ENCODE assay signal across 2 cellular contexts in the genomic region with DNA sequence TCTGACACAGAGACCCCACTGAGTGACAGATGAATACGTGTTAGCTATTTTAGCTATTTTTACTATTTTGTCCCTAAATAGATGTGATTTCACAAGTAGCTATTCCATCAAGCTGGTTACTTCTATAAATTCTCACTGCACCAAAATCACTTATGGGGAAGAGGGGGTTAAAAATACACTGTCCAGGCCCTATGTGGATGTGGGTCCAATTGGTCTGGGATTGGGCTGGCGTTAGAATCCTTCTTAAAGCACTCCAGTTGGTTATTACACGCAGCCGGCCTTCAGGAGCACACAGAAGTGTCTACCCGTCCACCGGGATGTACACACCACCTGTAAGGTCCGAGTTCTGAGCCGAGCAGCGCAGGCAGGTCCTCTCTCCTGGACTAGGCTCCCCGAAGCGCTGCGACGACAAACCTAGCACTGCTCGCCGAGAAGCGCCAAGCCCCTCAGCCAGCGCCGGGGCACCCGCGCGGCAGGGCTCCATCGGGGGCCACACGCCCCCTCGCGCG.
TF ChIP-seq lines count a peak whose summit lies in the region.

No MANE protein-coding gene starts in this region.

TF ChIP-seq in SK-N-SH, 30 proteins besides CTCF, POLR2A, EP300 and RAD21 (continued from another document):
- no peak for TF ChIP-seq POLR2AphosphoS5 (IDR thresholded peaks at IDR 0.05; ENCODE audit: low read depth, low read length)
TF ChIP-seq in SK-N-SH: peak in this region for 0.

TF ChIP-seq in SK-N-SH treated with all-trans-retinoic acid at 6 μM for 48 hours, 23 proteins besides CTCF, POLR2A, EP300 and RAD21 (continued from another document):
- TF ChIP-seq, protein P1, sequence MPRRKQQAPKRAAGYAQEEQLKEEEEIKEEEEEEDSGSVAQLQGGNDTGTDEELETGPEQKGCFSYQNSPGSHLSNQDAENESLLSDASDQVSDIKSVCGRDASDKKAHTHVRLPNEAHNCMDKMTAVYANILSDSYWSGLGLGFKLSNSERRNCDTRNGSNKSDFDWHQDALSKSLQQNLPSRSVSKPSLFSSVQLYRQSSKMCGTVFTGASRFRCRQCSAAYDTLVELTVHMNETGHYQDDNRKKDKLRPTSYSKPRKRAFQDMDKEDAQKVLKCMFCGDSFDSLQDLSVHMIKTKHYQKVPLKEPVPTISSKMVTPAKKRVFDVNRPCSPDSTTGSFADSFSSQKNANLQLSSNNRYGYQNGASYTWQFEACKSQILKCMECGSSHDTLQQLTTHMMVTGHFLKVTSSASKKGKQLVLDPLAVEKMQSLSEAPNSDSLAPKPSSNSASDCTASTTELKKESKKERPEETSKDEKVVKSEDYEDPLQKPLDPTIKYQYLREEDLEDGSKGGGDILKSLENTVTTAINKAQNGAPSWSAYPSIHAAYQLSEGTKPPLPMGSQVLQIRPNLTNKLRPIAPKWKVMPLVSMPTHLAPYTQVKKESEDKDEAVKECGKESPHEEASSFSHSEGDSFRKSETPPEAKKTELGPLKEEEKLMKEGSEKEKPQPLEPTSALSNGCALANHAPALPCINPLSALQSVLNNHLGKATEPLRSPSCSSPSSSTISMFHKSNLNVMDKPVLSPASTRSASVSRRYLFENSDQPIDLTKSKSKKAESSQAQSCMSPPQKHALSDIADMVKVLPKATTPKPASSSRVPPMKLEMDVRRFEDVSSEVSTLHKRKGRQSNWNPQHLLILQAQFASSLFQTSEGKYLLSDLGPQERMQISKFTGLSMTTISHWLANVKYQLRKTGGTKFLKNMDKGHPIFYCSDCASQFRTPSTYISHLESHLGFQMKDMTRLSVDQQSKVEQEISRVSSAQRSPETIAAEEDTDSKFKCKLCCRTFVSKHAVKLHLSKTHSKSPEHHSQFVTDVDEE (CRISPR knock-in tag; IDR thresholded peaks at IDR 0.05) = no peak
- TF ChIP-seq BACH2 (CRISPR knock-in tag; IDR thresholded peaks at IDR 0.05; ENCODE audit: borderline replicate concordance) = no peak
- no peak for TF ChIP-seq ZFP3 (CRISPR knock-in tag; IDR thresholded peaks at IDR 0.05)
- TF ChIP-seq, protein P2, sequence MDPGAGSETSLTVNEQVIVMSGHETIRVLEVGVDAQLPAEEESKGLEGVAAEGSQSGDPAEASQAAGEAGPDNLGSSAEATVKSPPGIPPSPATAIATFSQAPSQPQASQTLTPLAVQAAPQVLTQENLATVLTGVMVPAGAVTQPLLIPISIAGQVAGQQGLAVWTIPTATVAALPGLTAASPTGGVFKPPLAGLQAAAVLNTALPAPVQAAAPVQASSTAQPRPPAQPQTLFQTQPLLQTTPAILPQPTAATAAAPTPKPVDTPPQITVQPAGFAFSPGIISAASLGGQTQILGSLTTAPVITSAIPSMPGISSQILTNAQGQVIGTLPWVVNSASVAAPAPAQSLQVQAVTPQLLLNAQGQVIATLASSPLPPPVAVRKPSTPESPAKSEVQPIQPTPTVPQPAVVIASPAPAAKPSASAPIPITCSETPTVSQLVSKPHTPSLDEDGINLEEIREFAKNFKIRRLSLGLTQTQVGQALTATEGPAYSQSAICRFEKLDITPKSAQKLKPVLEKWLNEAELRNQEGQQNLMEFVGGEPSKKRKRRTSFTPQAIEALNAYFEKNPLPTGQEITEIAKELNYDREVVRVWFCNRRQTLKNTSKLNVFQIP (CRISPR knock-in tag; IDR thresholded peaks at IDR 0.05; ENCODE audit: borderline replicate concordance, low read depth) = no peak
- TF ChIP-seq ZNF70 (CRISPR knock-in tag; IDR thresholded peaks at IDR 0.05) = no peak
- no peak for TF ChIP-seq OSR1 (CRISPR knock-in tag; IDR thresholded peaks at IDR 0.05)
- no peak for TF ChIP-seq TCF4 (CRISPR knock-in tag; IDR thresholded peaks at IDR 0.05; ENCODE audit: borderline replicate concordance)
- TF ChIP-seq CSDC2 (CRISPR knock-in tag; IDR thresholded peaks at IDR 0.05) = no peak
- no peak for TF ChIP-seq ZNF565 (CRISPR knock-in tag; conservative IDR thresholded peaks at IDR 0.05; ENCODE audit: low read depth)
